Comparison of ENCODE assay signal across 23 cellular contexts in the genomic region with DNA sequence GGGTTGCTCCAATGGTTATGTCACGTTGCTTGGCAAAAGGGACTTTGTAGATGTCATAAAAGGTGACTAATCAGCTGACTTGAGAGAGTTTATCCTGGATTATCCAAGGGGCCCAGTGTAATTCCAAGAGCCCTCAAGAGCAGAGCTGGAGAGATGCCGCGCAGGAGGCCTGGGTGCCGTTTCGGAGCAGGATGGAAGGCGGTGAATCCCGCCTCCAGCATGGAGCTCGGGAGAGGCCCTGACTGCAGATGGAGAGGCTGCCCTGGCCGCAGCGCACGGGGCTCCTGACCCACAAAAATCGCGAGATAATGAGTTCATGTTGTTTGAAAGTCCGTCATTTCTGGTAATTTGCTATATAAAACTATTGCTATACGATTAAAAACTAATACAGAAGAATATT.
DNase-seq lines count a peak whose midpoint lies in the region; ATAC-seq, FAIRE-seq and TF ChIP-seq lines count a peak whose summit lies in the region.
"Had no signal": no experiment of that assay in that cellular context is flagged by ENCODE, and none has a peak within 500 bp of the region (broad histone marks: within the 10 kb centered on the region; RNA-seq: fewer than 3 reads in every experiment).

No MANE protein-coding gene starts in this region.

- H3K27me3 ChIP-seq in WERI-Rb-1 (ENCODE audit: insufficient read depth, low read depth, severe bottlenecking) = no peaks in the 10 kb centered on the region
- no peaks in the 10 kb centered on the region for H3K27me3 ChIP-seq in pancreas
- H3K27me3 ChIP-seq: BLaER1 had no signal

- intact Hi-C loops in posterior vena cava (cut with DNase I) = no loop called here
- intact Hi-C loops in pancreas (cut with DNase I) = no loop called here

- 89 to 90% methylated on average over 15 of the region's 15 CpGs for WGBS in pancreas, 2 donors

- H3K4me1 ChIP-seq in pancreas = peaks cover 9 to 13% (median 10%) of the 10 kb centered on the region in 3 donors

- peak overlapping the region; percentile 37 for H3K27ac ChIP-seq in WERI-Rb-1
- no peak overlapping the region for H3K27ac ChIP-seq in pancreas
- H3K27ac ChIP-seq: 22Rv1, BLaER1, C4-2B had no signal

- ATAC-seq in activated CD8-positive, alpha-beta memory T cell treated with anti-CD3 and anti-CD28 coated beads, Interleukin-2, amount 10 ng/mL, durations not matched to agents 7 days and 5 days = no peak
- ATAC-seq in pancreas = no peak
- ATAC-seq: CD8-positive, alpha-beta T cell; GM12878; GM23338; HCT116 had no signal

- H3K36me3 ChIP-seq in WERI-Rb-1 (no peaks in the 10 kb centered on the region), pancreas (no peaks in the 10 kb centered on the region)
- H3K36me3 ChIP-seq: BLaER1 had no signal

- H3K9me3 ChIP-seq in WERI-Rb-1 (ENCODE audit: severe bottlenecking) (no peaks in the 10 kb centered on the region), pancreas (no peaks in the 10 kb centered on the region)
- H3K9me3 ChIP-seq: BLaER1, Caco-2 had no signal

- H3K27me3 Mint-ChIP-seq in activated CD8-positive, alpha-beta memory T cell treated with anti-CD3 and anti-CD28 coated beads, Interleukin-2, amount 10 ng/mL, durations not matched to agents 7 days and 5 days = no peaks in the 10 kb centered on the region
- H3K27me3 Mint-ChIP-seq: B cell had no signal

- no peaks in the 10 kb centered on the region for H3K9me3 Mint-ChIP-seq in activated CD8-positive, alpha-beta memory T cell treated with anti-CD3 and anti-CD28 coated beads, Interleukin-2, amount 10 ng/mL, durations not matched to agents 7 days and 5 days (ENCODE audit: low read depth)
- H3K9me3 Mint-ChIP-seq: CD4-positive, CD25-positive, alpha-beta regulatory T cell; CD8-positive, alpha-beta T cell; GM23338; H9 had no signal

- no peak overlapping the region for H3K4me3 Mint-ChIP-seq in activated CD8-positive, alpha-beta memory T cell treated with anti-CD3 and anti-CD28 coated beads, Interleukin-2, amount 10 ng/mL, durations not matched to agents 7 days and 5 days
- H3K4me3 Mint-ChIP-seq: B cell; CD4-positive, CD25-positive, alpha-beta regulatory T cell; CD8-positive, alpha-beta T cell; GM23338; H9 had no signal

- H3K27ac Mint-ChIP-seq in activated CD8-positive, alpha-beta memory T cell treated with anti-CD3 and anti-CD28 coated beads, Interleukin-2, amount 10 ng/mL, durations not matched to agents 7 days and 5 days = no peak overlapping the region
- H3K27ac Mint-ChIP-seq: CD8-positive, alpha-beta T cell; GM23338; H9 had no signal

- no peaks in the 10 kb centered on the region for H3K36me3 Mint-ChIP-seq in activated CD8-positive, alpha-beta memory T cell treated with anti-CD3 and anti-CD28 coated beads, Interleukin-2, amount 10 ng/mL, durations not matched to agents 7 days and 5 days
- H3K36me3 Mint-ChIP-seq: CD4-positive, CD25-positive, alpha-beta regulatory T cell; CD8-positive, alpha-beta T cell had no signal

- H3K4me1 Mint-ChIP-seq in activated CD8-positive, alpha-beta memory T cell treated with anti-CD3 and anti-CD28 coated beads, Interleukin-2, amount 10 ng/mL, durations not matched to agents 7 days and 5 days = peaks cover 10% of the 10 kb centered on the region
- H3K4me1 Mint-ChIP-seq: CD4-positive, CD25-positive, alpha-beta regulatory T cell had no signal

- FAIRE-seq in RCC 7860 (lab: Jason Lieb, UNC) = no peak
- FAIRE-seq in pancreas (lab: Jason Lieb, UNC) = no peak
- FAIRE-seq: GM12878 had no signal

- no peak for TF ChIP-seq CTCF in WERI-Rb-1 (IDR thresholded peaks at IDR 0.05; ENCODE audit: low read depth, low read length)
- TF ChIP-seq CTCF in pancreas (IDR thresholded peaks at IDR 0.05) = no peak

- CTCF ChIA-PET in activated CD8-positive, alpha-beta memory T cell treated with anti-CD3 and anti-CD28 coated beads, Interleukin-2, amount 10 ng/mL, durations not matched to agents 7 days and 5 days (lab: Charles Lee) = interaction anchor here (1.0 kb wide), 2 partner anchors 69 to 284 kb away, joined by 3 to 4 read pairs; no protein-coding TSS in a partner anchor

- peak; percentile 33 for DNase-seq in activated CD8-positive, alpha-beta memory T cell treated with anti-CD3 and anti-CD28 coated beads, Interleukin-2, amount 10 ng/mL, durations not matched to agents 7 days and 5 days
- no peak for DNase-seq in activated CD8-positive, alpha-beta memory T cell treated with anti-CD3 and anti-CD28 coated beads, Interleukin-2, amount 50 U/mL, for 48 hours
- DNase-seq in WERI-Rb-1 (peak; percentile 91), posterior vena cava (ENCODE audit: low spot score) (peak; percentile 58), ureter (ENCODE audit: low spot score) (peak; percentile 32), RCC 7860 (ENCODE audit: low spot score) (no peak), pancreas (no peak), DMS153 treated with DMSO at 0.1 percent for 48 hours (lab: John Stamatoyannopoulos, UW; ENCODE audit: unreplicated experiment) (no peak)
- DNase-seq: Caco-2; CD4-positive, CD25-positive, alpha-beta regulatory T cell; DMS153; DMS79; EL; GDM1; H9 had no signal

- H3K4me3 ChIP-seq in WERI-Rb-1 (ENCODE audit: low read depth, low read length) (peak overlapping the region; percentile 14; the same call in 1 of the 2 replicates), pancreas (no peak overlapping the region)
- H3K4me3 ChIP-seq: BLaER1, GM12878, GM23338 had no signal

Comparison
In these comparisons a context has a peak if more than half of its experiments do, and no peak if none do; other contexts are left out.
1. DNase-seq: peak in activated CD8-positive, alpha-beta memory T cell treated with anti-CD3 and anti-CD28 coated beads, Interleukin-2, amount 10 ng/mL, durations not matched to agents 7 days and 5 days (single experiment), WERI-Rb-1 (single experiment), posterior vena cava (single experiment) and ureter (single experiment); none in activated CD8-positive, alpha-beta memory T cell treated with anti-CD3 and anti-CD28 coated beads, Interleukin-2, amount 50 U/mL, for 48 hours (single experiment), RCC 7860 (single experiment), pancreas (0 of 6) and DMS153 treated with DMSO at 0.1 percent for 48 hours (single experiment).